Comparison of ENCODE assay signal across 8 cellular contexts in genomic region chr1:162391790-162392563, GRCh38. TPM values are rescaled to one million over a fixed set of nuclear protein-coding genes. Genes with fewer than 3 reads are reported as not detected.
DNase-seq lines count a peak whose midpoint lies in the region; ATAC-seq and TF ChIP-seq lines count a peak whose summit lies in the region.

No MANE protein-coding gene starts in this region.

- H3K79me2 ChIP-seq in HCT116 (ENCODE audit: insufficient read depth, low read length) = no peaks in the 10 kb centered on the region

- no peak overlapping the region for H3K23ac ChIP-seq in mesenchymal stem cell (ENCODE audit: low read length in 2 of 2)

- no peak overlapping the region for H4K91ac ChIP-seq in mesenchymal stem cell (ENCODE audit: low read length)

- intact Hi-C loops in HCT116 (cut with micrococcal nuclease) = loop anchor here (2.0 to 10.0 kb wide), 3 partner anchors 35 to 335 kb away; no protein-coding TSS in a partner anchor

- ATAC-seq in HCT116 (peak; percentile 73), HG03521 (IDR thresholded peaks at IDR 0.05; ENCODE audit: unreplicated experiment) (no peak), GM18517 (IDR thresholded peaks at IDR 0.05; ENCODE audit: unreplicated experiment) (no peak)

- H3K9me2 ChIP-seq in HCT116 (ENCODE audit: insufficient read depth) = no peaks in the 10 kb centered on the region

- TF ChIP-seq CTCF in HCT116 (IDR thresholded peaks at IDR 0.05 in 2 of 3, conservative IDR thresholded peaks at IDR 0.05 in 1 of 3; ENCODE audit: borderline replicate concordance in 1 of 3, insufficient read depth in 1 of 3, low read depth in 2 of 3, low read length in 2 of 3) (peak; percentile 76 to 86 (median 82)), coronary artery (IDR thresholded peaks at IDR 0.05) (peak; percentile 63)

- no peak overlapping the region for H3K18ac ChIP-seq in mesenchymal stem cell (ENCODE audit: low read depth in 1 of 2, low read length in 2 of 2)

- BruUV-seq in HCT116 (replicated peaks; lab: Mats Ljungman, UMichigan) = no TSS peak

- 56% methylated on average over 4 of the region's 4 CpGs for WGBS in mesenchymal stem cell

- H2AFZ ChIP-seq in HCT116 (ENCODE audit: low read depth, low read length, poor library complexity, severe bottlenecking) (peak overlapping the region; percentile 83), mesenchymal stem cell (ENCODE audit: low read depth, low read length) (no peak overlapping the region)

- H2AK5ac ChIP-seq in mesenchymal stem cell (ENCODE audit: low read length, severe bottlenecking) = no peak overlapping the region

- H4K20me1 ChIP-seq in HCT116 (ENCODE audit: insufficient read depth) = no peaks in the 10 kb centered on the region

- TF ChIP-seq RAD21 in HCT116 (IDR thresholded peaks at IDR 0.05; ENCODE audit: low read depth) = peak; percentile 93

- H3K79me1 ChIP-seq in mesenchymal stem cell (replicated peaks; ENCODE audit: low read length, poor library complexity, severe bottlenecking) = no peaks in the 10 kb centered on the region

- H3K4me2 ChIP-seq in HCT116 (ENCODE audit: low read length) = peak overlapping the region; percentile 26
- no peak overlapping the region for H3K4me2 ChIP-seq in mesenchymal stem cell (ENCODE audit: low read length, poor library complexity, severe bottlenecking)

- H3K36me3 ChIP-seq in HCT116 (ENCODE audit: control insufficient read depth in 1 of 2, insufficient read depth in 2 of 2, low read length in 2 of 2) (no peaks in the 10 kb centered on the region), mesenchymal stem cell (ENCODE audit: control insufficient read depth in 1 of 2, insufficient read depth in 2 of 2, low read depth in 1 of 2, low read length in 2 of 2) (no peaks in the 10 kb centered on the region)

- no peak overlapping the region for H2BK120ac ChIP-seq in mesenchymal stem cell (ENCODE audit: low read depth, low read length)

- POLR2A ChIA-PET in HCT116 (lab: Charles Lee) = no interaction called here

- no peak overlapping the region for H3K4ac ChIP-seq in mesenchymal stem cell (ENCODE audit: low read depth in 1 of 2, low read length in 2 of 2)

- no peak overlapping the region for H4K8ac ChIP-seq in mesenchymal stem cell (ENCODE audit: low read length)

- no peaks in the 10 kb centered on the region for H3K9me3 ChIP-seq in HCT116 (ENCODE audit: control insufficient read depth in 1 of 2, insufficient read depth in 1 of 2, low read depth in 1 of 2, low read length in 2 of 2)
- no peaks in the 10 kb centered on the region for H3K9me3 ChIP-seq in mesenchymal stem cell (ENCODE audit: control insufficient read depth, low read length)

- DNase-seq in DMS114 treated with DMSO at 0.1 percent for 48 hours (lab: John Stamatoyannopoulos, UW; ENCODE audit: unreplicated experiment) = peak; percentile 58
- DNase-seq in HCT116 (ENCODE audit: low read depth, low spot score) = peak; percentile 42
- peak; percentile 47 for DNase-seq in NOMO-1 treated with DMSO at 0.1 percent for 48 hours (lab: John Stamatoyannopoulos, UW; ENCODE audit: unreplicated experiment)
- DNase-seq in coronary artery (ENCODE audit: low spot score) = no peak
- DNase-seq in mesenchymal stem cell = peak; percentile 62
- DNase-seq in cerebellar nuclear complex (lab: John Stamatoyannopoulos, UW) = no peak

- TF ChIP-seq POLR2A in HCT116 (IDR thresholded peaks at IDR 0.05; ENCODE audit: borderline replicate concordance, extremely low read depth, insufficient read depth, insufficient read length) = no peak

- no peak overlapping the region for H3K14ac ChIP-seq in mesenchymal stem cell (ENCODE audit: low read length in 2 of 2)

- H3K27me3 ChIP-seq in HCT116 (ENCODE audit: insufficient read depth, low read length) (no peaks in the 10 kb centered on the region), mesenchymal stem cell (ENCODE audit: control insufficient read depth in 1 of 2, insufficient read depth in 1 of 2, low read length in 2 of 2) (peaks cover 8 to 39% of the 10 kb centered on the region in 2 experiments)

- H3K4me3 ChIP-seq in HCT116 (replicated peaks in 1 of 2; ENCODE audit: low read depth in 1 of 2, low read length in 2 of 2) = no peak overlapping the region
- H3K4me3 ChIP-seq in coronary artery = no peak overlapping the region
- no peak overlapping the region for H3K4me3 ChIP-seq in mesenchymal stem cell (ENCODE audit: insufficient read depth in 1 of 2, low read depth in 1 of 2, low read length in 2 of 2)

- H3K9ac ChIP-seq in HCT116 (ENCODE audit: low read length) (no peak overlapping the region), mesenchymal stem cell (ENCODE audit: low read length) (no peak overlapping the region)

- H3K27ac ChIP-seq in HCT116 (ENCODE audit: low read depth, low read length) = no peak overlapping the region
- no peak overlapping the region for H3K27ac ChIP-seq in coronary artery
- no peak overlapping the region for H3K27ac ChIP-seq in mesenchymal stem cell (ENCODE audit: low read length, poor library complexity, severe bottlenecking)

- CTCF ChIA-PET in HCT116 (lab: Charles Lee) = interaction anchor here (2.1 to 2.8 kb wide), 2 partner anchors 34 to 336 kb away, joined by 8 to 9 read pairs; no protein-coding TSS in a partner anchor

- H2BK5ac ChIP-seq in mesenchymal stem cell (ENCODE audit: low read depth, low read length, poor library complexity, severe bottlenecking) = no peak overlapping the region

- RAD21 ChIA-PET in HCT116 (lab: Charles Lee; ENCODE audit: low non-redundant PET in 1 of 2, low total read pairs in 2 of 2, uncharacterized antibody in 2 of 2, unreplicated experiment in 2 of 2) = no interaction called here

- peaks cover 0 to 4% of the 10 kb centered on the region in 2 experiments; a peak in 2 of 4 replicates for H3K4me1 ChIP-seq in HCT116 (ENCODE audit: control insufficient read depth in 1 of 2, insufficient read depth in 2 of 2, low read length in 2 of 2)
- H3K4me1 ChIP-seq in mesenchymal stem cell (ENCODE audit: control insufficient read depth, insufficient read depth, low read depth, low read length) = peaks cover 14% of the 10 kb centered on the region

- H2BK12ac ChIP-seq in mesenchymal stem cell (ENCODE audit: low read length in 2 of 2) = no peak overlapping the region

- no peak overlapping the region for H2BK15ac ChIP-seq in mesenchymal stem cell (ENCODE audit: low read depth, poor library complexity, severe bottlenecking)

TF ChIP-seq in HCT116, 20 proteins besides CTCF, POLR2A, EP300 and RAD21:
- 0 out of 2 replicates have a peak, but pooled peaks have one; percentile 46 for TF ChIP-seq CBX3 (IDR thresholded peaks at IDR 0.05; ENCODE audit: low read depth)
- no peak for TF ChIP-seq JUND (IDR thresholded peaks at IDR 0.05)
- 0 out of 2 replicates have a peak, but pooled peaks have one; percentile 29 for TF ChIP-seq CEBPB (IDR thresholded peaks at IDR 0.05; ENCODE audit: low read depth)
TF ChIP-seq in HCT116: peak in this region for 2.

RNA-seq across cellular contexts. Expression of gene C1orf226, which starts 10.4 kb away (rescaled TPM):
- total RNA-seq in HCT116 (2021; ENCODE audit: unreplicated experiment) = 7.7 TPM
- 7.7 and 8.9 TPM in 2 replicates for polyA plus RNA-seq in HCT116 (2012)
- 0.86 TPM for polyA plus RNA-seq in mesenchymal stem cell (2013, experiment 1 of 2)
- polyA plus RNA-seq in mesenchymal stem cell (2013, experiment 2 of 2) = 0.66 TPM

RNA-seq across cellular contexts. Expression of gene SPATA46, which starts 15.3 kb away (rescaled TPM):
- not detected for total RNA-seq in HCT116 (2021; ENCODE audit: unreplicated experiment)
- 0.11 and 0.16 TPM in 2 replicates for polyA plus RNA-seq in HCT116 (2012)
- polyA plus RNA-seq in mesenchymal stem cell (2013, experiment 1 of 2) = not detected
- polyA plus RNA-seq in mesenchymal stem cell (2013, experiment 2 of 2) = not detected

RNA-seq across cellular contexts. Expression of gene SH2D1B, which starts 20.0 kb away (rescaled TPM):
- 0.12 TPM for total RNA-seq in HCT116 (2021; ENCODE audit: unreplicated experiment)
- polyA plus RNA-seq in HCT116 (2012) = 0.03 TPM in 1 of 2 replicates, not detected in the other
- not detected for polyA plus RNA-seq in mesenchymal stem cell (2013, experiment 1 of 2)
- polyA plus RNA-seq in mesenchymal stem cell (2013, experiment 2 of 2) = not detected

Comparison
In these comparisons a context has a peak if more than half of its experiments do, and no peak if none do; other contexts are left out.
1. DNase-seq: peak in DMS114 treated with DMSO at 0.1 percent for 48 hours (single experiment), HCT116 (single experiment), NOMO-1 treated with DMSO at 0.1 percent for 48 hours (single experiment) and mesenchymal stem cell (single experiment); none in coronary artery (single experiment) and cerebellar nuclear complex (0 of 2).